ENCODE assay signal across 23 cellular contexts in genomic region chr1:55882931-55883330, GRCh38.
DNase-seq lines count a peak whose midpoint lies in the region; ATAC-seq and TF ChIP-seq lines count a peak whose summit lies in the region.
"Had no signal": no experiment of that assay in that cellular context is flagged by ENCODE, and none has a peak within 500 bp of the region (broad histone marks: within the 10 kb centered on the region; RNA-seq: fewer than 3 reads in every experiment).

No MANE protein-coding gene starts in this region.

- intact Hi-C loops in natural killer cell (cut with micrococcal nuclease): no loop called here
- intact Hi-C loops in CD4-positive, alpha-beta T cell (cut with DNase I, micrococcal nuclease): no loop called here

- H2AFZ ChIP-seq in hepatocyte: no peak overlapping the region
- no peak overlapping the region for H2AFZ ChIP-seq in mesenchymal stem cell (ENCODE audit: low read depth, low read length)

- WGBS in hepatocyte (ENCODE audit: low lambda C conversion rate, missing lambda C conversion rate): 69% methylated on average over 6 of the region's 6 CpGs
- 50% methylated on average over 1 of the region's 6 CpGs for WGBS in mesenchymal stem cell

- no peak overlapping the region for H4K91ac ChIP-seq in mesenchymal stem cell (ENCODE audit: low read length)

- no peak overlapping the region for H4K8ac ChIP-seq in mesenchymal stem cell (ENCODE audit: low read length)

- H3K4me2 ChIP-seq in hepatocyte: no peak overlapping the region
- no peak overlapping the region for H3K4me2 ChIP-seq in mesenchymal stem cell (ENCODE audit: low read length, poor library complexity, severe bottlenecking)
- H3K4me2 ChIP-seq: A549; BLaER1 treated with 17β-estradiol and CSF1 and Interleukin-3, amounts not matched to agents 10 nM and 100 nM had no signal

- no peaks in the 10 kb centered on the region for H3K36me3 Mint-ChIP-seq in natural killer cell
- no peaks in the 10 kb centered on the region for H3K36me3 Mint-ChIP-seq in natural killer cell treated with Interleukin-12 subunit alpha and Interleukin-12 subunit beta and Interleukin-15 and Interleukin-18, amount 100 ng/mL, for 72 hours
- no peaks in the 10 kb centered on the region for H3K36me3 Mint-ChIP-seq in CD4-positive, alpha-beta T cell (ENCODE audit: low read depth)
- H3K36me3 Mint-ChIP-seq: CD14-positive monocyte; CD4-positive, alpha-beta memory T cell had no signal

- H4K20me1 ChIP-seq in hepatocyte (ENCODE audit: insufficient read depth, poor library complexity, severe bottlenecking): no peaks in the 10 kb centered on the region
- H4K20me1 ChIP-seq: BLaER1 treated with 17β-estradiol and CSF1 and Interleukin-3, amounts not matched to agents 10 nM and 100 nM had no signal

- H3K4me1 Mint-ChIP-seq in natural killer cell: peaks cover 6 to 11% of the 10 kb centered on the region in 2 donors
- H3K4me1 Mint-ChIP-seq in natural killer cell treated with Interleukin-12 subunit alpha and Interleukin-12 subunit beta and Interleukin-15 and Interleukin-18, amount 100 ng/mL, for 72 hours (ENCODE audit: low read depth in 2 of 2): peaks cover 0 to 8% of the 10 kb centered on the region in 2 donors
- no peaks in the 10 kb centered on the region for H3K4me1 Mint-ChIP-seq in CD4-positive, alpha-beta T cell (ENCODE audit: low read depth)
- H3K4me1 Mint-ChIP-seq: CD14-positive monocyte; CD4-positive, alpha-beta memory T cell had no signal

- in situ Hi-C loops in brain microvascular endothelial cell (cut with HindIII; ENCODE audit: low pct_ligation_motif_present, low sequenced_read_pairs): no loop called here

- H2BK5ac ChIP-seq in mesenchymal stem cell (ENCODE audit: low read depth, low read length, poor library complexity, severe bottlenecking): no peak overlapping the region

- peak overlapping the region in 1 of 2 donors; percentile 61 for H3K27ac Mint-ChIP-seq in natural killer cell
- no peak overlapping the region for H3K27ac Mint-ChIP-seq in natural killer cell treated with Interleukin-12 subunit alpha and Interleukin-12 subunit beta and Interleukin-15 and Interleukin-18, amount 100 ng/mL, for 72 hours
- no peak overlapping the region for H3K27ac Mint-ChIP-seq in CD4-positive, alpha-beta T cell
- H3K27ac Mint-ChIP-seq: CD14-positive monocyte; CD4-positive, alpha-beta memory T cell; HFFc6 had no signal

- no peak overlapping the region for H3K18ac ChIP-seq in mesenchymal stem cell (ENCODE audit: low read depth in 1 of 2, low read length in 2 of 2)

- no peaks in the 10 kb centered on the region for H3K79me2 ChIP-seq in hepatocyte

- H3K4me3 ChIP-seq in hepatocyte (no peak overlapping the region), mesenchymal stem cell (ENCODE audit: insufficient read depth in 1 of 2, low read depth in 1 of 2, low read length in 2 of 2) (no peak overlapping the region), brain microvascular endothelial cell (ENCODE audit: low read depth, low read length) (no peak overlapping the region)
- H3K4me3 ChIP-seq: A549; BLaER1 treated with 17β-estradiol and CSF1 and Interleukin-3, amounts not matched to agents 10 nM and 100 nM; HAP-1 had no signal

- H3K27ac ChIP-seq in hepatocyte (peak overlapping the region; percentile 13), mesenchymal stem cell (ENCODE audit: low read length, poor library complexity, severe bottlenecking) (no peak overlapping the region), brain microvascular endothelial cell (no peak overlapping the region)
- no peak overlapping the region for H3K27ac ChIP-seq in CD4-positive, alpha-beta T cell (ENCODE audit: low read depth, low read length)
- H3K27ac ChIP-seq: 22Rv1; A549; BLaER1 treated with 17β-estradiol and CSF1 and Interleukin-3, amounts not matched to agents 10 nM and 100 nM had no signal

- H3K4me1 ChIP-seq in hepatocyte (ENCODE audit: insufficient read depth): peaks cover 21% of the 10 kb centered on the region
- no peaks in the 10 kb centered on the region for H3K4me1 ChIP-seq in mesenchymal stem cell (ENCODE audit: control insufficient read depth, insufficient read depth, low read depth, low read length)
- H3K4me1 ChIP-seq: A549; BE2C; BLaER1 treated with 17β-estradiol and CSF1 and Interleukin-3, amounts not matched to agents 10 nM and 100 nM; HAP-1 had no signal

- peaks cover under 1 to 7% of the 10 kb centered on the region in 2 donors for H3K27me3 Mint-ChIP-seq in natural killer cell (ENCODE audit: low read depth in 2 of 2)
- peaks cover 4 to 15% of the 10 kb centered on the region in 2 donors for H3K27me3 Mint-ChIP-seq in natural killer cell treated with Interleukin-12 subunit alpha and Interleukin-12 subunit beta and Interleukin-15 and Interleukin-18, amount 100 ng/mL, for 72 hours
- H3K27me3 Mint-ChIP-seq in CD4-positive, alpha-beta T cell: peaks cover 5% of the 10 kb centered on the region
- H3K27me3 Mint-ChIP-seq: CD4-positive, alpha-beta memory T cell had no signal

- CTCF ChIA-PET in CD4-positive, alpha-beta T cell (lab: Charles Lee): no interaction called here

- no peaks in the 10 kb centered on the region for H3K9me2 ChIP-seq in hepatocyte (replicated peaks; ENCODE audit: insufficient read depth)

- H3K9ac ChIP-seq in mesenchymal stem cell (ENCODE audit: low read length): no peak overlapping the region
- H3K9ac ChIP-seq: BLaER1 treated with 17β-estradiol and CSF1 and Interleukin-3, amounts not matched to agents 10 nM and 100 nM had no signal

- H3K9me3 ChIP-seq in hepatocyte (ENCODE audit: low read depth) (no peaks in the 10 kb centered on the region), mesenchymal stem cell (ENCODE audit: control insufficient read depth, low read length) (no peaks in the 10 kb centered on the region)
- no peaks in the 10 kb centered on the region for H3K9me3 ChIP-seq in CD4-positive, alpha-beta T cell (ENCODE audit: control insufficient read depth, low read length)
- H3K9me3 ChIP-seq: A549; BE2C; BLaER1 treated with 17β-estradiol and CSF1 and Interleukin-3, amounts not matched to agents 10 nM and 100 nM; HAP-1 had no signal

- H3K23ac ChIP-seq in mesenchymal stem cell (ENCODE audit: low read length in 2 of 2): no peak overlapping the region

- no peak overlapping the region for H2BK15ac ChIP-seq in mesenchymal stem cell (ENCODE audit: low read depth, poor library complexity, severe bottlenecking)

- H2BK120ac ChIP-seq in mesenchymal stem cell (ENCODE audit: low read depth, low read length): no peak overlapping the region

- H3K27me3 ChIP-seq in hepatocyte (no peaks in the 10 kb centered on the region), mesenchymal stem cell (ENCODE audit: control insufficient read depth in 1 of 2, insufficient read depth in 1 of 2, low read length in 2 of 2) (no peaks in the 10 kb centered on the region), brain microvascular endothelial cell (replicated peaks) (no peaks in the 10 kb centered on the region)
- H3K27me3 ChIP-seq in CD4-positive, alpha-beta T cell (ENCODE audit: control insufficient read depth, insufficient read depth, low read length): no peaks in the 10 kb centered on the region
- H3K27me3 ChIP-seq: BE2C; BLaER1 treated with 17β-estradiol and CSF1 and Interleukin-3, amounts not matched to agents 10 nM and 100 nM had no signal

- H3K79me1 ChIP-seq in mesenchymal stem cell (replicated peaks; ENCODE audit: low read length, poor library complexity, severe bottlenecking): no peaks in the 10 kb centered on the region

- H3K36me3 ChIP-seq in hepatocyte (replicated peaks; ENCODE audit: insufficient read depth, low read depth) (no peaks in the 10 kb centered on the region), mesenchymal stem cell (ENCODE audit: control insufficient read depth in 1 of 2, insufficient read depth in 2 of 2, low read depth in 1 of 2, low read length in 2 of 2) (peaks cover 0 to 27% of the 10 kb centered on the region in 2 experiments), brain microvascular endothelial cell (replicated peaks) (no peaks in the 10 kb centered on the region)
- H3K36me3 ChIP-seq: BE2C; BLaER1 treated with 17β-estradiol and CSF1 and Interleukin-3, amounts not matched to agents 10 nM and 100 nM; HAP-1 had no signal

- no peak overlapping the region for H3K14ac ChIP-seq in mesenchymal stem cell (ENCODE audit: low read length in 2 of 2)

- H2BK12ac ChIP-seq in mesenchymal stem cell (ENCODE audit: low read length in 2 of 2): no peak overlapping the region

- peak; percentile 64 to 89 (median 64) for ATAC-seq in natural killer cell
- ATAC-seq in natural killer cell treated with Interleukin-12 subunit alpha and Interleukin-12 subunit beta and Interleukin-15 and Interleukin-18, amount 100 ng/mL, for 72 hours: no peak
- no peak for ATAC-seq in CD4-positive, alpha-beta T cell (ENCODE audit: poor library complexity)
- ATAC-seq: A549 had no signal

- DNase-seq in natural killer cell: no peak
- no peak for DNase-seq in natural killer cell treated with Interleukin-12 subunit alpha and Interleukin-12 subunit beta and Interleukin-15 and Interleukin-18, amount 100 ng/mL, for 72 hours (ENCODE audit: low spot score)
- no peak for DNase-seq in hepatocyte (ENCODE audit: low spot score)
- DNase-seq in mesenchymal stem cell: peak; percentile 66
- DNase-seq in CD4-positive, alpha-beta T cell: no peak
- no peak for DNase-seq in brain microvascular endothelial cell
- no peak for DNase-seq in NCI-H1417 treated with DMSO at 0.1 percent for 48 hours (lab: John Stamatoyannopoulos, UW)
- DNase-seq: ACHN; AML-193; BE2C; Calu3; CD4-positive, alpha-beta memory T cell; COR-L47; DMS53; DMS79 treated with DMSO at 0.1 percent for 48 hours; GF-D8; GOT3; HFFc6 had no signal

- no peak overlapping the region for H3K4me3 Mint-ChIP-seq in natural killer cell
- no peak overlapping the region for H3K4me3 Mint-ChIP-seq in natural killer cell treated with Interleukin-12 subunit alpha and Interleukin-12 subunit beta and Interleukin-15 and Interleukin-18, amount 100 ng/mL, for 72 hours
- no peak overlapping the region for H3K4me3 Mint-ChIP-seq in CD4-positive, alpha-beta T cell
- H3K4me3 Mint-ChIP-seq: CD14-positive monocyte; CD4-positive, alpha-beta memory T cell; HFFc6 had no signal

- POLR2A ChIA-PET in CD4-positive, alpha-beta T cell (lab: Charles Lee): no interaction called here

- TF ChIP-seq CTCF in natural killer cell (IDR thresholded peaks at IDR 0.05) (no peak), hepatocyte (IDR thresholded peaks at IDR 0.05; ENCODE audit: poor library complexity) (no peak), brain microvascular endothelial cell (IDR thresholded peaks at IDR 0.05; ENCODE audit: low read depth, low read length, missing control alignments) (no peak)
- TF ChIP-seq CTCF in CD4-positive, alpha-beta T cell (IDR thresholded peaks at IDR 0.05): no peak

- H3K4ac ChIP-seq in mesenchymal stem cell (ENCODE audit: low read depth in 1 of 2, low read length in 2 of 2): no peak overlapping the region

- H3K9me3 Mint-ChIP-seq in natural killer cell: no peaks in the 10 kb centered on the region
- no peaks in the 10 kb centered on the region for H3K9me3 Mint-ChIP-seq in natural killer cell treated with Interleukin-12 subunit alpha and Interleukin-12 subunit beta and Interleukin-15 and Interleukin-18, amount 100 ng/mL, for 72 hours
- H3K9me3 Mint-ChIP-seq in CD4-positive, alpha-beta T cell: no peaks in the 10 kb centered on the region
- H3K9me3 Mint-ChIP-seq: HFFc6 had no signal

- no peak overlapping the region for H2AK5ac ChIP-seq in mesenchymal stem cell (ENCODE audit: low read length, severe bottlenecking)

Comparison
In these comparisons a context has a peak if more than half of its experiments do, and no peak if none do; other contexts are left out.
1. ATAC-seq: peak in natural killer cell (3 of 3); none in natural killer cell treated with Interleukin-12 subunit alpha and Interleukin-12 subunit beta and Interleukin-15 and Interleukin-18, amount 100 ng/mL, for 72 hours (0 of 2) and CD4-positive, alpha-beta T cell (single experiment).